Comparison of ENCODE assay signal across 18 cellular contexts in genomic region chr7:111439977-111440376, GRCh38.
DNase-seq lines count a peak whose midpoint lies in the region; ATAC-seq, FAIRE-seq and TF ChIP-seq lines count a peak whose summit lies in the region.
"Had no signal": no experiment of that assay in that cellular context is flagged by ENCODE, and none has a peak within 500 bp of the region (broad histone marks: within the 10 kb centered on the region; RNA-seq: fewer than 3 reads in every experiment).

No MANE protein-coding gene starts in this region.

- H4K20me1 ChIP-seq in astrocyte (ENCODE audit: insufficient read depth, low read length): no peaks in the 10 kb centered on the region

- ATAC-seq in pancreas (no peak), HG02571 (IDR thresholded peaks at IDR 0.05; ENCODE audit: unreplicated experiment) (no peak)
- ATAC-seq: CD8-positive, alpha-beta T cell; GM12878 had no signal

- intact Hi-C loops in pancreas (cut with DNase I): no loop called here

- no peaks in the 10 kb centered on the region for H3K27me3 Mint-ChIP-seq in astrocyte (ENCODE audit: low read depth, unreplicated experiment)

- TF ChIP-seq CTCF in astrocyte (IDR thresholded peaks at IDR 0.05; ENCODE audit: insufficient read depth, low read depth, low read length): no peak
- TF ChIP-seq CTCF in pancreas (IDR thresholded peaks at IDR 0.05): no peak

- H3K4me1 ChIP-seq in astrocyte (ENCODE audit: insufficient read depth, low read length): peaks cover 11% of the 10 kb centered on the region
- no peaks in the 10 kb centered on the region for H3K4me1 ChIP-seq in pancreas

- no peaks in the 10 kb centered on the region for H3K27me3 ChIP-seq in astrocyte (ENCODE audit: insufficient read depth, low read length)
- no peaks in the 10 kb centered on the region for H3K27me3 ChIP-seq in pancreas

- H3K9me3 ChIP-seq in astrocyte (ENCODE audit: insufficient read depth, low read depth, low read length) (no peaks in the 10 kb centered on the region), pancreas (no peaks in the 10 kb centered on the region)

- no peak overlapping the region for H3K27ac Mint-ChIP-seq in astrocyte (ENCODE audit: unreplicated experiment)
- H3K27ac Mint-ChIP-seq: CD8-positive, alpha-beta T cell had no signal

- no peak overlapping the region for H3K4me3 Mint-ChIP-seq in astrocyte (ENCODE audit: unreplicated experiment)
- H3K4me3 Mint-ChIP-seq: CD8-positive, alpha-beta T cell had no signal

- peaks cover 3% of the 10 kb centered on the region for H3K36me3 Mint-ChIP-seq in astrocyte (ENCODE audit: low read depth, unreplicated experiment)

- FAIRE-seq in astrocyte (lab: Jason Lieb, UNC) (no peak), pancreas (lab: Jason Lieb, UNC) (no peak)
- FAIRE-seq: GM12878 had no signal

- H3K27ac ChIP-seq in astrocyte (ENCODE audit: low read depth, low read length) (no peak overlapping the region), pancreas (no peak overlapping the region)

- no peak overlapping the region for H3K4me2 ChIP-seq in astrocyte (ENCODE audit: low read length)

- no peak overlapping the region for H2AFZ ChIP-seq in astrocyte (ENCODE audit: low read depth, low read length)

- no peaks in the 10 kb centered on the region for H3K79me2 ChIP-seq in astrocyte (ENCODE audit: insufficient read depth, low read length)

- 89 to 97% methylated on average over 3 of the region's 3 CpGs for WGBS in pancreas, 2 donors

- H3K36me3 ChIP-seq in astrocyte (ENCODE audit: insufficient read depth, low read length): no peaks in the 10 kb centered on the region
- no peaks in the 10 kb centered on the region for H3K36me3 ChIP-seq in pancreas

- H3K9ac ChIP-seq in astrocyte (ENCODE audit: low read length): no peak overlapping the region

- peak; percentile 15 for DNase-seq in HCEC 1CT
- DNase-seq in astrocyte (ENCODE audit: low read depth): peak; percentile 7
- peak; percentile 13 for DNase-seq in kidney tubule cell (ENCODE audit: low spot score)
- DNase-seq in pancreas: no peak
- no peak for DNase-seq in stimulated activated CD4-positive, alpha-beta T cell treated with anti-CD3 and anti-CD28 coated beads, Interleukin-1b, Interleukin-23, amount 100 ng/mL, for 48 hours
- DNase-seq in anterior cingulate cortex (lab: John Stamatoyannopoulos, UW): no peak
- DNase-seq: CD8-positive, alpha-beta T cell; DMS79; GDM1; GOT3; NCI-H1105 treated with DMSO at 0.1 percent for 48 hours; NCI-H187; NCI-H446; NCI-H69; OCI-M1; SIG-M5 had no signal

- H3K4me3 ChIP-seq in astrocyte (ENCODE audit: insufficient read depth, low read depth, low read length) (no peak overlapping the region), pancreas (no peak overlapping the region)
- H3K4me3 ChIP-seq: GM12878 had no signal

- H3K4me1 Mint-ChIP-seq in astrocyte (ENCODE audit: low read depth, unreplicated experiment): peaks cover 16% of the 10 kb centered on the region

- H3K9me3 Mint-ChIP-seq in astrocyte (ENCODE audit: unreplicated experiment): no peaks in the 10 kb centered on the region

Comparison
In these comparisons a context has a peak if more than half of its experiments do, and no peak if none do; other contexts are left out.
1. DNase-seq: peak in HCEC 1CT (single experiment), astrocyte (single experiment) and kidney tubule cell (single experiment); none in pancreas (0 of 6), stimulated activated CD4-positive, alpha-beta T cell treated with anti-CD3 and anti-CD28 coated beads, Interleukin-1b, Interleukin-23, amount 100 ng/mL, for 48 hours (single experiment) and anterior cingulate cortex (0 of 58).